1 cellular context compared by ENCODE assay signal in the genomic region with DNA sequence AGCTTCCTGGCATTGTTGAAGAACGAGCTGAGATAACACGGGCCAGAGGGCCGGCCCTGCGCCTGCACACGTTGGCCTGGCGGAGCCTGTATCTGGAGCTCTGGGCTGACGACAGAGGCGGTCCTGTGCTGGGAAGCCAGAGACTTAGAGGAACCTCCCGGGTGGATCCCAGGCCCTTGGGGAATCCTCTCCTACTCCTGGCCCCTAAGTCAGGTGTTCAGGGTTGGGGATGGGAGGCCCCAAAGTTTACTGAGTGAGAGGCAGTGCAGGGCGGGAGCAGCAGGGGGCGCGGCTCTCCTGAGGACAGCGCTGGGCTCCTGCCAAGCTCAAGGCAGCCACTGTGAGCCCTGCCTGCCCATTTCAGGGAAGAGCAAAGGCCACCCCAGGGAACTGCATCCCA.
TF ChIP-seq lines count a peak whose summit lies in the region.

No MANE protein-coding gene starts in this region.

TF ChIP-seq in HCT116, 20 proteins besides CTCF, POLR2A, EP300 and RAD21 (continued from another document):
- TF ChIP-seq, protein P1, sequence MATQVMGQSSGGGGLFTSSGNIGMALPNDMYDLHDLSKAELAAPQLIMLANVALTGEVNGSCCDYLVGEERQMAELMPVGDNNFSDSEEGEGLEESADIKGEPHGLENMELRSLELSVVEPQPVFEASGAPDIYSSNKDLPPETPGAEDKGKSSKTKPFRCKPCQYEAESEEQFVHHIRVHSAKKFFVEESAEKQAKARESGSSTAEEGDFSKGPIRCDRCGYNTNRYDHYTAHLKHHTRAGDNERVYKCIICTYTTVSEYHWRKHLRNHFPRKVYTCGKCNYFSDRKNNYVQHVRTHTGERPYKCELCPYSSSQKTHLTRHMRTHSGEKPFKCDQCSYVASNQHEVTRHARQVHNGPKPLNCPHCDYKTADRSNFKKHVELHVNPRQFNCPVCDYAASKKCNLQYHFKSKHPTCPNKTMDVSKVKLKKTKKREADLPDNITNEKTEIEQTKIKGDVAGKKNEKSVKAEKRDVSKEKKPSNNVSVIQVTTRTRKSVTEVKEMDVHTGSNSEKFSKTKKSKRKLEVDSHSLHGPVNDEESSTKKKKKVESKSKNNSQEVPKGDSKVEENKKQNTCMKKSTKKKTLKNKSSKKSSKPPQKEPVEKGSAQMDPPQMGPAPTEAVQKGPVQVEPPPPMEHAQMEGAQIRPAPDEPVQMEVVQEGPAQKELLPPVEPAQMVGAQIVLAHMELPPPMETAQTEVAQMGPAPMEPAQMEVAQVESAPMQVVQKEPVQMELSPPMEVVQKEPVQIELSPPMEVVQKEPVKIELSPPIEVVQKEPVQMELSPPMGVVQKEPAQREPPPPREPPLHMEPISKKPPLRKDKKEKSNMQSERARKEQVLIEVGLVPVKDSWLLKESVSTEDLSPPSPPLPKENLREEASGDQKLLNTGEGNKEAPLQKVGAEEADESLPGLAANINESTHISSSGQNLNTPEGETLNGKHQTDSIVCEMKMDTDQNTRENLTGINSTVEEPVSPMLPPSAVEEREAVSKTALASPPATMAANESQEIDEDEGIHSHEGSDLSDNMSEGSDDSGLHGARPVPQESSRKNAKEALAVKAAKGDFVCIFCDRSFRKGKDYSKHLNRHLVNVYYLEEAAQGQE (IDR thresholded peaks at IDR 0.05; ENCODE audit: low read depth): no peak
- TF ChIP-seq JUND (IDR thresholded peaks at IDR 0.05) (no peak), ZFX (IDR thresholded peaks at IDR 0.05) (no peak), POLR2AphosphoS5 (IDR thresholded peaks at IDR 0.05; ENCODE audit: low read depth, low read length) (no peak), YY1 (IDR thresholded peaks at IDR 0.05; ENCODE audit: extremely low read depth, insufficient replicate concordance, low read depth, low read length) (no peak)
- TF ChIP-seq, protein P2, sequence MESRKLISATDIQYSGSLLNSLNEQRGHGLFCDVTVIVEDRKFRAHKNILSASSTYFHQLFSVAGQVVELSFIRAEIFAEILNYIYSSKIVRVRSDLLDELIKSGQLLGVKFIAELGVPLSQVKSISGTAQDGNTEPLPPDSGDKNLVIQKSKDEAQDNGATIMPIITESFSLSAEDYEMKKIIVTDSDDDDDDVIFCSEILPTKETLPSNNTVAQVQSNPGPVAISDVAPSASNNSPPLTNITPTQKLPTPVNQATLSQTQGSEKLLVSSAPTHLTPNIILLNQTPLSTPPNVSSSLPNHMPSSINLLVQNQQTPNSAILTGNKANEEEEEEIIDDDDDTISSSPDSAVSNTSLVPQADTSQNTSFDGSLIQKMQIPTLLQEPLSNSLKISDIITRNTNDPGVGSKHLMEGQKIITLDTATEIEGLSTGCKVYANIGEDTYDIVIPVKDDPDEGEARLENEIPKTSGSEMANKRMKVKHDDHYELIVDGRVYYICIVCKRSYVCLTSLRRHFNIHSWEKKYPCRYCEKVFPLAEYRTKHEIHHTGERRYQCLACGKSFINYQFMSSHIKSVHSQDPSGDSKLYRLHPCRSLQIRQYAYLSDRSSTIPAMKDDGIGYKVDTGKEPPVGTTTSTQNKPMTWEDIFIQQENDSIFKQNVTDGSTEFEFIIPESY (IDR thresholded peaks at IDR 0.05; ENCODE audit: extremely low read depth, insufficient replicate concordance, low read length): no peak
